Comparison of ENCODE assay signal across 13 cellular contexts in genomic region chr11:3853545-3853842, GRCh38. TPM values are rescaled to one million over a fixed set of nuclear protein-coding genes. Genes with fewer than 3 reads are reported as not detected.
A peak's percentile ranks its signal among the peaks of the same experiment; 100 is the strongest.
DNase-seq lines count a peak whose midpoint lies in the region; FAIRE-seq and TF ChIP-seq lines count a peak whose summit lies in the region.
"Had no signal": no experiment of that assay in that cellular context is flagged by ENCODE, and none has a peak within 500 bp of the region (broad histone marks: within the 10 kb centered on the region; RNA-seq: fewer than 3 reads in every experiment).

No MANE protein-coding gene starts in this region.

- H3K4me3 ChIP-seq in BLaER1 treated with 17β-estradiol and CSF1 and Interleukin-3, amounts not matched to agents 10 nM and 100 nM, result no peak overlapping the region
- H3K4me3 ChIP-seq in kidney (ENCODE audit: low read length in 2 of 2), result no peak overlapping the region
- H3K4me3 ChIP-seq: ovary, uterus had no signal

- H3K4me1 ChIP-seq in BLaER1 treated with 17β-estradiol and CSF1 and Interleukin-3, amounts not matched to agents 10 nM and 100 nM, result peaks cover 42 to 48% (median 44%) of the 10 kb centered on the region in 10 experiments
- H3K4me1 ChIP-seq in kidney (ENCODE audit: control insufficient read depth in 1 of 2, insufficient read depth in 1 of 2, low read depth in 1 of 2, low read length in 2 of 2), result peaks cover 5 to 16% of the 10 kb centered on the region in 2 donors
- H3K4me1 ChIP-seq: uterus had no signal

- TF ChIP-seq CTCF in neural crest cell (conservative IDR thresholded peaks at IDR 0.05) (no peak), kidney (IDR thresholded peaks at IDR 0.05; ENCODE audit: borderline replicate concordance, extremely low read depth, insufficient read depth) (no peak)

- H3K4me3 Mint-ChIP-seq in IgD-negative memory B cell, result peak overlapping the region in 2 of 4 donors; percentile 27 to 91
- peak overlapping the region; percentile 83 for H3K4me3 Mint-ChIP-seq in activated naive CD8-positive, alpha-beta T cell
- H3K4me3 Mint-ChIP-seq in neural crest cell, result peak overlapping the region; percentile 91

- H4K20me1 ChIP-seq in BLaER1 treated with 17β-estradiol and CSF1 and Interleukin-3, amounts not matched to agents 10 nM and 100 nM, result peaks cover 0 to 27% (median 19%) of the 10 kb centered on the region in 11 experiments; a peak in 16 of 22 replicates

- H3K4me1 Mint-ChIP-seq in IgD-negative memory B cell (peaks cover 30 to 44% (median 33%) of the 10 kb centered on the region in 3 donors), neural crest cell (peaks cover 32% of the 10 kb centered on the region)
- peaks cover 56% of the 10 kb centered on the region for H3K4me1 Mint-ChIP-seq in activated naive CD8-positive, alpha-beta T cell (ENCODE audit: low read depth)

- peak overlapping the region in 7 of 11 experiments; percentile 85 to 94 (median 90); a peak in 8 of 22 replicates for H3K9ac ChIP-seq in BLaER1 treated with 17β-estradiol and CSF1 and Interleukin-3, amounts not matched to agents 10 nM and 100 nM
- H3K9ac ChIP-seq in kidney (ENCODE audit: low read length in 2 of 2), result no peak overlapping the region

- H3K9me3 Mint-ChIP-seq in IgD-negative memory B cell, result no peaks in the 10 kb centered on the region
- H3K9me3 Mint-ChIP-seq in activated naive CD8-positive, alpha-beta T cell (ENCODE audit: low read depth), result no peaks in the 10 kb centered on the region
- no peaks in the 10 kb centered on the region for H3K9me3 Mint-ChIP-seq in neural crest cell

- H3K27ac Mint-ChIP-seq in IgD-negative memory B cell (peak overlapping the region; percentile 99 to 100 (median 100)), neural crest cell (ENCODE audit: unreplicated experiment) (no peak overlapping the region)
- peak overlapping the region; percentile 99 for H3K27ac Mint-ChIP-seq in activated naive CD8-positive, alpha-beta T cell

- DNase-seq in neural crest cell (ENCODE audit: low read depth, low spot score) (no peak), iPS-NIHi11 (ENCODE audit: low spot score) (no peak), kidney (no peak), DMS153 treated with DMSO at 0.1 percent for 48 hours (lab: John Stamatoyannopoulos, UW; ENCODE audit: unreplicated experiment) (no peak)
- no peak for DNase-seq in stimulated activated CD4-positive, alpha-beta T cell treated with anti-CD3 and anti-CD28 coated beads, Interleukin-4, amount 100 ng/mL, for 4 hours
- DNase-seq: dorsolateral prefrontal cortex, NCI-H1930, NCI-H69, ovary, uterus had no signal

- peak overlapping the region; percentile 68 to 99 (median 94); a peak in 21 of 22 replicates for H3K4me2 ChIP-seq in BLaER1 treated with 17β-estradiol and CSF1 and Interleukin-3, amounts not matched to agents 10 nM and 100 nM

- no peaks in the 10 kb centered on the region for H3K36me3 ChIP-seq in BLaER1 treated with 17β-estradiol and CSF1 and Interleukin-3, amounts not matched to agents 10 nM and 100 nM
- no peaks in the 10 kb centered on the region for H3K36me3 ChIP-seq in kidney (ENCODE audit: control insufficient read depth in 1 of 2, insufficient read depth in 2 of 2, low read length in 2 of 2)
- H3K36me3 ChIP-seq: ovary, uterus had no signal

- intact Hi-C loops in kidney (cut with DNase I), result loop anchor here (5.0 kb wide), 1 partner anchor 219 kb away; no protein-coding TSS in a partner anchor

- peaks cover 5% of the 10 kb centered on the region for H3K36me3 Mint-ChIP-seq in IgD-negative memory B cell
- H3K36me3 Mint-ChIP-seq in activated naive CD8-positive, alpha-beta T cell, result no peaks in the 10 kb centered on the region
- H3K36me3 Mint-ChIP-seq in neural crest cell (ENCODE audit: low read depth), result no peaks in the 10 kb centered on the region

- peaks cover 0 to 11% (median 0%) of the 10 kb centered on the region in 11 experiments; a peak in 5 of 22 replicates for H3K27me3 ChIP-seq in BLaER1 treated with 17β-estradiol and CSF1 and Interleukin-3, amounts not matched to agents 10 nM and 100 nM
- H3K27me3 ChIP-seq: dorsolateral prefrontal cortex, ovary, uterus had no signal

- H3K27me3 Mint-ChIP-seq in IgD-negative memory B cell, result no peaks in the 10 kb centered on the region
- no peaks in the 10 kb centered on the region for H3K27me3 Mint-ChIP-seq in activated naive CD8-positive, alpha-beta T cell
- H3K27me3 Mint-ChIP-seq in neural crest cell (ENCODE audit: low read depth), result peaks cover 2% of the 10 kb centered on the region

- no peak for FAIRE-seq in kidney (lab: Jason Lieb, UNC)

- H3K9me3 ChIP-seq in BLaER1 treated with 17β-estradiol and CSF1 and Interleukin-3, amounts not matched to agents 10 nM and 100 nM (replicated peaks in 1 of 11), result no peaks in the 10 kb centered on the region
- no peaks in the 10 kb centered on the region for H3K9me3 ChIP-seq in kidney (ENCODE audit: control insufficient read depth in 1 of 2, low read length in 2 of 2)
- H3K9me3 ChIP-seq: ovary, uterus had no signal

- H3K27ac ChIP-seq in BLaER1 treated with 17β-estradiol and CSF1 and Interleukin-3, amounts not matched to agents 10 nM and 100 nM, result peak overlapping the region in 10 of 11 experiments; percentile 81 to 97 (median 92); a peak in 16 of 22 replicates
- no peak overlapping the region for H3K27ac ChIP-seq in kidney (ENCODE audit: low read depth in 2 of 2, low read length in 2 of 2)
- H3K27ac ChIP-seq: ovary had no signal

RNA-seq across cellular contexts. Expression of gene STIM1, which starts 2.0 kb away (rescaled TPM):
- 22.1 TPM for polyA plus RNA-seq in IgD-negative memory B cell
- total RNA-seq in neural crest cell, result 22.3 and 24.4 TPM in 2 replicates
- 68.0 TPM for total RNA-seq in kidney
- 15.7 TPM for polyA plus RNA-seq in kidney (ENCODE audit: insufficient read depth, low read depth, low replicate concordance)

RNA-seq across cellular contexts. Expression of gene RHOG, which starts 12.7 kb away (rescaled TPM):
- polyA plus RNA-seq in IgD-negative memory B cell (199 TPM), kidney (ENCODE audit: insufficient read depth, low read depth, low replicate concordance) (43.1 TPM)
- total RNA-seq in neural crest cell (24.8 and 25.0 TPM in 2 replicates), kidney (56.0 TPM)

RNA-seq across cellular contexts. Expression of gene PGAP2, which starts 45.1 kb away (rescaled TPM):
- polyA plus RNA-seq in IgD-negative memory B cell (20.1 TPM), kidney (ENCODE audit: insufficient read depth, low read depth, low replicate concordance) (17.5 TPM)
- total RNA-seq in neural crest cell (34.8 and 39.5 TPM in 2 replicates), kidney (19.5 TPM)

RNA-seq across cellular contexts. Expression of gene NUP98, which starts 56.1 kb away (rescaled TPM):
- polyA plus RNA-seq in IgD-negative memory B cell (34.0 TPM), kidney (ENCODE audit: insufficient read depth, low read depth, low replicate concordance) (23.8 TPM)
- total RNA-seq in neural crest cell (96.8 and 104 TPM in 2 replicates), kidney (67.6 TPM)

Comparison
In these comparisons a context has a peak if more than half of its experiments do, and no peak if none do; other contexts are left out.
1. H3K27ac ChIP-seq: peak in BLaER1 treated with 17β-estradiol and CSF1 and Interleukin-3, amounts not matched to agents 10 nM and 100 nM (10 of 11); none in kidney (0 of 2).
2. H3K9ac ChIP-seq: peak in BLaER1 treated with 17β-estradiol and CSF1 and Interleukin-3, amounts not matched to agents 10 nM and 100 nM (7 of 11); none in kidney (0 of 2).